Comparison of ENCODE assay signal across 8 cellular contexts in the genomic region with DNA sequence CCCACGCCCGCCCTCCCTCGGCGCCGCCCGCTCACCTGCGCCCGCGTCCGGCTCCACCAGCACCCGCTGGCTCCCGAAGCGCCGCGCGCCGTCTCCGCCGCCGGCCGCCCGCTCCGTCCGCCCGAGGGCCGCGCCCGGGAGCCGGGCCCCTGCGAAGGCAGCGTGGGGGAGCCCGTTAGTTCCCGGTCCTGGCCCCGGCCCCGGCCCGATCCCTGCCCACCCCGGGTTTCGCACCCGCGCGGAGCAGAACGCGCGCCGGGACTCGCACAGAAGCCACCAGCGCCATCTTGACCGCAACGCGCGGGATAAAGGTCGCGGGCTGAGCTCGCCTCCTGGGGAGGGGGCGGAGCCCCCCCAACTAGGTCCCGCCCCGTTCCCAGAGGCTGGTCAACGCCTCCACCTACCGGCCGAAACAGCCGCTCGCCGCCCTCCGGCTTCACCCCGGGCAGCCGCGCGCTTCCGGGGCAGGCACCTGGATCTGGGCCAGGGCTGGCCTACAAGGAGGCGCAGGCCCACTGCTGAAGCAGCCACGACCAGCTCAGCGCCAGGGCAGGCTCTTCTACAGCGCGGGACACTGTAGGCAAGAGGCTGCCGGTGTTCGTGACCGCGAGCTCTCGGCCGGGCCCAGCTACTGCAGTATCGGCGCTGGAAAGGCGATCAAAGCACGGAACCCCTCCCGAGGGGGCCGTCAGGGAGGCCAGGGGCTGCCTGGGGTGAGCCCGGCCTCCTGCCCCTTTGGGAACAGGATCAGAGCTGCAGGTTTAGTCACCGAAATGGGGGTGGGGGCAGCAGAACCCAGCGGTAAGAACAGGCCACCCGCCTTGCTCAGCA. TPM values are rescaled to one million over a fixed set of nuclear protein-coding genes. Genes with fewer than 3 reads are reported as not detected.
DNase-seq lines count a peak whose midpoint lies in the region; ATAC-seq, FAIRE-seq and TF ChIP-seq lines count a peak whose summit lies in the region.

A gene with protein sequence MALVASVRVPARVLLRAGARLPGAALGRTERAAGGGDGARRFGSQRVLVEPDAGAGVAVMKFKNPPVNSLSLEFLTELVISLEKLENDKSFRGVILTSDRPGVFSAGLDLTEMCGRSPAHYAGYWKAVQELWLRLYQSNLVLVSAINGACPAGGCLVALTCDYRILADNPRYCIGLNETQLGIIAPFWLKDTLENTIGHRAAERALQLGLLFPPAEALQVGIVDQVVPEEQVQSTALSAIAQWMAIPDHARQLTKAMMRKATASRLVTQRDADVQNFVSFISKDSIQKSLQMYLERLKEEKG (minus strand): TSS at position 307 of the 831 bp plus-strand sequence. CDS start 21 bp downstream, at position 286.

- peak within 1 kb of the TSS; percentile 82 for H3K27ac ChIP-seq in SU-DHL-6 (ENCODE audit: low read depth, low read length)
- peak within 1 kb of the TSS; percentile 67 to 89 (median 82) for H3K27ac ChIP-seq in pancreas
- H3K27ac ChIP-seq in tibial artery = peak within 1 kb of the TSS; percentile 84 to 90

- 0 to 1% methylated on average over 74 to 90 of the region's 90 CpGs for WGBS in pancreas, 2 donors

- intact Hi-C loops in Right ventricle myocardium inferior (cut with DNase I) (loop anchor here (1.0 to 5.0 kb wide), 4 partner anchors 17 to 94 kb away; a partner anchor contains a TSS), pancreas (cut with DNase I) (loop anchor here in 1 of 3 donors (10.0 kb wide), 1 partner anchor 57 kb away; a partner anchor contains a TSS), tibial artery (cut with DNase I; ENCODE audit: low total_unique reads) (no loop called here)

- no peaks in the 10 kb centered on the region for H3K9me3 Mint-ChIP-seq in activated naive CD8-positive, alpha-beta T cell treated with anti-CD3 and anti-CD28 coated beads, Interleukin-2, amount 10 ng/mL, durations not matched to agents 7 days and 5 days

- H3K79me2 ChIP-seq in SU-DHL-6 (ENCODE audit: insufficient read depth, low read length) = peaks cover 20% of the 10 kb centered on the region

- no peaks in the 10 kb centered on the region for H3K9me2 ChIP-seq in SU-DHL-6 (replicated peaks; ENCODE audit: insufficient read depth, low read length)

- peaks cover 34% of the 10 kb centered on the region for H3F3A ChIP-seq in SU-DHL-6 (ENCODE audit: insufficient read depth)

- H3K4me3 ChIP-seq in HFF-Myc (replicated peaks; ENCODE audit: low read depth, low read length) (peak within 1 kb of the TSS; percentile 70), SU-DHL-6 (ENCODE audit: insufficient read depth, low read length, poor library complexity, severe bottlenecking) (peak within 1 kb of the TSS; percentile 78), pancreas (peak within 1 kb of the TSS; percentile 51 to 65 (median 64)), tibial artery (peak within 1 kb of the TSS; percentile 61 to 78)

- peak within 1 kb of the TSS; percentile 95 for H3K27ac Mint-ChIP-seq in activated naive CD8-positive, alpha-beta T cell treated with anti-CD3 and anti-CD28 coated beads, Interleukin-2, amount 10 ng/mL, durations not matched to agents 7 days and 5 days

- TF ChIP-seq CTCF in GM10248 (IDR thresholded peaks at IDR 0.05; ENCODE audit: control extremely low read depth, extremely low read depth, low read depth, missing control alignments) = peak; percentile 64
- TF ChIP-seq CTCF in HFF-Myc (IDR thresholded peaks at IDR 0.05; ENCODE audit: low read depth, low read length, missing control alignments) = peak; percentile 49
- TF ChIP-seq CTCF in SU-DHL-6 (IDR thresholded peaks at IDR 0.05; ENCODE audit: insufficient read depth, low read length, poor library complexity, severe bottlenecking) = no peak
- TF ChIP-seq CTCF in pancreas (IDR thresholded peaks at IDR 0.05) = peak; percentile 52 to 74 (median 60)
- TF ChIP-seq CTCF in tibial artery (IDR thresholded peaks at IDR 0.05) = peak; percentile 69 to 70

- POLR2A ChIA-PET in GM10248 (lab: Yijun Ruan, JAX) = interaction anchor here (0.5 to 1.9 kb wide), 7 partner anchors 9 to 287 kb away, joined by 3 to 8 read pairs (median 6); a partner anchor contains a TSS
- POLR2A ChIA-PET in activated naive CD8-positive, alpha-beta T cell treated with anti-CD3 and anti-CD28 coated beads, Interleukin-2, amount 10 ng/mL, durations not matched to agents 7 days and 5 days (lab: Charles Lee) = interaction anchor here (0.6 to 3.3 kb wide), 17 partner anchors 9 to 287 kb away, joined by 3 to 31 read pairs (median 4); a partner anchor contains a TSS

- H3K36me3 ChIP-seq in SU-DHL-6 (ENCODE audit: low read length) (peaks cover 7% of the 10 kb centered on the region; the same call in 1 of the 2 replicates), pancreas (peaks cover 0 to 39% (median 32%) of the 10 kb centered on the region in 3 donors), tibial artery (peaks cover 38 to 46% (median 44%) of the 10 kb centered on the region in 3 donors)

- H2AFZ ChIP-seq in SU-DHL-6 (ENCODE audit: low read depth, low read length, severe bottlenecking) = no peak within 1 kb of the TSS

- no peaks in the 10 kb centered on the region for H3K27me3 ChIP-seq in SU-DHL-6 (ENCODE audit: low read length)
- H3K27me3 ChIP-seq in pancreas = no peaks in the 10 kb centered on the region
- no peaks in the 10 kb centered on the region for H3K27me3 ChIP-seq in tibial artery

- CTCF ChIA-PET in GM10248 (lab: Yijun Ruan, JAX) = interaction anchor here (0.6 to 3.1 kb wide), 25 partner anchors 11 to 250 kb away, joined by 3 to 33 read pairs (median 4); a partner anchor contains a TSS

- H3K27me3 Mint-ChIP-seq in activated naive CD8-positive, alpha-beta T cell treated with anti-CD3 and anti-CD28 coated beads, Interleukin-2, amount 10 ng/mL, durations not matched to agents 7 days and 5 days = no peaks in the 10 kb centered on the region

- H3K4me2 ChIP-seq in SU-DHL-6 (ENCODE audit: low read depth, low read length, poor library complexity, severe bottlenecking) = peak within 1 kb of the TSS; percentile 93

- peaks cover 13% of the 10 kb centered on the region for H3K36me3 Mint-ChIP-seq in activated naive CD8-positive, alpha-beta T cell treated with anti-CD3 and anti-CD28 coated beads, Interleukin-2, amount 10 ng/mL, durations not matched to agents 7 days and 5 days

- peak within 1 kb of the TSS; percentile 96 for H3K4me3 Mint-ChIP-seq in activated naive CD8-positive, alpha-beta T cell treated with anti-CD3 and anti-CD28 coated beads, Interleukin-2, amount 10 ng/mL, durations not matched to agents 7 days and 5 days

- peak; percentile 100 for DNase-seq in GM10248 (ENCODE audit: extremely low spot score)
- peak; percentile 78 for DNase-seq in HFF-Myc (ENCODE audit: extremely low read depth, low read depth)
- peak; percentile 92 for DNase-seq in NCI-H1092 (lab: John Stamatoyannopoulos, UW)
- peak; percentile 90 for DNase-seq in activated naive CD8-positive, alpha-beta T cell treated with anti-CD3 and anti-CD28 coated beads, Interleukin-2, amount 10 ng/mL, durations not matched to agents 7 days and 5 days
- DNase-seq in Right ventricle myocardium inferior (ENCODE audit: missing footprints) = peak; percentile 98
- peak; percentile 96 to 99 (median 98) for DNase-seq in pancreas
- peak; percentile 94 to 98 for DNase-seq in tibial artery

- no peaks in the 10 kb centered on the region for H3K9me3 ChIP-seq in SU-DHL-6 (ENCODE audit: insufficient read depth, low read length)
- no peaks in the 10 kb centered on the region for H3K9me3 ChIP-seq in pancreas
- H3K9me3 ChIP-seq in tibial artery = no peaks in the 10 kb centered on the region

- no peaks in the 10 kb centered on the region for H4K20me1 ChIP-seq in SU-DHL-6 (ENCODE audit: low read depth, low read length)

- peak; percentile 84 for ATAC-seq in activated naive CD8-positive, alpha-beta T cell treated with anti-CD3 and anti-CD28 coated beads, Interleukin-2, amount 10 ng/mL, durations not matched to agents 7 days and 5 days (ENCODE audit: low read depth)
- ATAC-seq in Right ventricle myocardium inferior (peak; percentile 99), pancreas (peak; percentile 96 to 99 (median 98))

- H3K9ac ChIP-seq in SU-DHL-6 (ENCODE audit: low read length) = peak within 1 kb of the TSS; percentile 78

- H3K4me1 Mint-ChIP-seq in activated naive CD8-positive, alpha-beta T cell treated with anti-CD3 and anti-CD28 coated beads, Interleukin-2, amount 10 ng/mL, durations not matched to agents 7 days and 5 days = peaks cover 4% of the 10 kb centered on the region

- H3K4me1 ChIP-seq in pancreas (peaks cover 0 to 21% (median 8%) of the 10 kb centered on the region in 3 donors), tibial artery (peaks cover 9 to 22% (median 17%) of the 10 kb centered on the region in 4 donors)

- FAIRE-seq in pancreas (lab: Jason Lieb, UNC) = peak; percentile 20

RNA-seq across cellular contexts. Expression of the gene that starts here (rescaled TPM):
- total RNA-seq in activated naive CD8-positive, alpha-beta T cell treated with anti-CD3 and anti-CD28 coated beads, Interleukin-2, amount 10 ng/mL, durations not matched to agents 7 days and 5 days = 10 to 100 TPM; 37.4 to 38.0 TPM
- total RNA-seq in Right ventricle myocardium inferior (205 TPM), pancreas (10 to 100 TPM; 31.9 to 64.4 (median 36.3) TPM)
- 10 to 100 TPM; 51.1 to 72.5 TPM for polyA plus RNA-seq in pancreas

Comparison
In these comparisons a context has a peak if more than half of its experiments do, and no peak if none do; other contexts are left out.
1. Peak in every context shown above with its lines: DNase-seq, ATAC-seq, H3K4me3 ChIP-seq and H3K27ac ChIP-seq.